In the genomic region with DNA sequence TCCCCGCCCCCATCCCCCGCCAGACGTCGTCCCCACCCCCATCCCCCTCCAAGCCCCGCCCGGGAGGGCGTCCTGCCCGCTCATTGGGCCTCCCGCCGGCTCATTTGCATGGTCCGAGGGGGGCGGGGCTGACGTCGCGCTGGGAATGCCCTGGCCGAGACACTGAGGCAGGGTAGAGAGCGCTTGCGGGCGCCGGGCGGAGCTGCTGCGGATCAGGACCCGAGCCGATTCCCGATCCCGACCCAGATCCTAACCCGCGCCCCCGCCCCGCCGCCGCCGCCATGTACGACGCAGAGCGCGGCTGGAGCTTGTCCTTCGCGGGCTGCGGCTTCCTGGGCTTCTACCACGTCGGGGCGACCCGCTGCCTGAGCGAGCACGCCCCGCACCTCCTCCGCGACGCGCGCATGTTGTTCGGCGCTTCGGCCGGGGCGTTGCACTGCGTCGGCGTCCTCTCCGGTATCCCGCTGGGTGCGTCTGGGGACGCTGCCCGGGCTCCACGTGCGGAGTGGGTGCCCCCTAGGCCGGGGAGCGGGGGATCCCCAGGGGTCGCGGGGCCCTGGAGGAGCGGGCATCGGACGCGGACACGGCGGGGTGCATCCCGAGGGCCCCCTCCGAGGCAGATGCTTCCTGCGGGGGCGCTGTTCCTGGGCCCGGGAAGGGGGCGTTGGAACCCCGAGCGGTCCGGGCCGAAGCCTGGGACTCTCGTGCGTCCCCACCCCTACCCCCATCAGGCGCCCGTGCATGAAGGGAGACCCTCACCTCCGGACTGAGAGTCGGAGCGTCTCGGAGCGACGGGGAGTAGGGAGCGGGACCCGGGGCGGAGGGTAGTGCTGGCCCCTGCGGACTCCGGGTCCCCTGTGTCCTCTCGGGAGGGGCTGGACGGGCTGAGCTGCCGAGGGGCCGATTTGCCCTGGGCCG, we compare ENCODE assay signal across 1 cellular context.
TF ChIP-seq lines count a peak whose summit lies in the region.

A gene with protein sequence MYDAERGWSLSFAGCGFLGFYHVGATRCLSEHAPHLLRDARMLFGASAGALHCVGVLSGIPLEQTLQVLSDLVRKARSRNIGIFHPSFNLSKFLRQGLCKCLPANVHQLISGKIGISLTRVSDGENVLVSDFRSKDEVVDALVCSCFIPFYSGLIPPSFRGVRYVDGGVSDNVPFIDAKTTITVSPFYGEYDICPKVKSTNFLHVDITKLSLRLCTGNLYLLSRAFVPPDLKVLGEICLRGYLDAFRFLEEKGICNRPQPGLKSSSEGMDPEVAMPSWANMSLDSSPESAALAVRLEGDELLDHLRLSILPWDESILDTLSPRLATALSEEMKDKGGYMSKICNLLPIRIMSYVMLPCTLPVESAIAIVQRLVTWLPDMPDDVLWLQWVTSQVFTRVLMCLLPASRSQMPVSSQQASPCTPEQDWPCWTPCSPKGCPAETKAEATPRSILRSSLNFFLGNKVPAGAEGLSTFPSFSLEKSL (plus strand): TSS at position 175 of the 918 bp plus-strand sequence. CDS start 107 bp downstream, at position 282.

TF ChIP-seq in HEK293, 187 proteins besides CTCF, POLR2A, EP300 and RAD21 (continued from another document and continues in another):
- TF ChIP-seq, protein P1, sequence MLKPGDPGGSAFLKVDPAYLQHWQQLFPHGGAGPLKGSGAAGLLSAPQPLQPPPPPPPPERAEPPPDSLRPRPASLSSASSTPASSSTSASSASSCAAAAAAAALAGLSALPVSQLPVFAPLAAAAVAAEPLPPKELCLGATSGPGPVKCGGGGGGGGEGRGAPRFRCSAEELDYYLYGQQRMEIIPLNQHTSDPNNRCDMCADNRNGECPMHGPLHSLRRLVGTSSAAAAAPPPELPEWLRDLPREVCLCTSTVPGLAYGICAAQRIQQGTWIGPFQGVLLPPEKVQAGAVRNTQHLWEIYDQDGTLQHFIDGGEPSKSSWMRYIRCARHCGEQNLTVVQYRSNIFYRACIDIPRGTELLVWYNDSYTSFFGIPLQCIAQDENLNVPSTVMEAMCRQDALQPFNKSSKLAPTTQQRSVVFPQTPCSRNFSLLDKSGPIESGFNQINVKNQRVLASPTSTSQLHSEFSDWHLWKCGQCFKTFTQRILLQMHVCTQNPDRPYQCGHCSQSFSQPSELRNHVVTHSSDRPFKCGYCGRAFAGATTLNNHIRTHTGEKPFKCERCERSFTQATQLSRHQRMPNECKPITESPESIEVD (tag by site-specific recombination; IDR thresholded peaks at IDR 0.05) = no peak
- TF ChIP-seq ZNF426 (tag by site-specific recombination; IDR thresholded peaks at IDR 0.05) (no peak), HOXC10 (CRISPR knock-in tag; IDR thresholded peaks at IDR 0.05) (no peak), BCL11B (tag by site-specific recombination; IDR thresholded peaks at IDR 0.05; ENCODE audit: low read depth) (no peak), ZBTB7A (tag by site-specific recombination; IDR thresholded peaks at IDR 0.05; ENCODE audit: low read depth) (peak; percentile 20; the same call in 1 of the 2 replicates), ZNF747 (tag by site-specific recombination; IDR thresholded peaks at IDR 0.05) (no peak), RBAK (tag by site-specific recombination; IDR thresholded peaks at IDR 0.05) (no peak), ZNF785 (tag by site-specific recombination; IDR thresholded peaks at IDR 0.05) (no peak), ZNF404 (tag by site-specific recombination; IDR thresholded peaks at IDR 0.05) (no peak), ZNF324 (tag by site-specific recombination; IDR thresholded peaks at IDR 0.05) (no peak), ZNF248 (tag by site-specific recombination; IDR thresholded peaks at IDR 0.05) (no peak), ZNF521 (tag by site-specific recombination; IDR thresholded peaks at IDR 0.05) (no peak), ZNF768 (tag by site-specific recombination; IDR thresholded peaks at IDR 0.05) (no peak), GLIS1 (tag by site-specific recombination; IDR thresholded peaks at IDR 0.05) (no peak), ZNF623 (tag by site-specific recombination; IDR thresholded peaks at IDR 0.05) (no peak), ZNF670 (tag by site-specific recombination; IDR thresholded peaks at IDR 0.05; ENCODE audit: low read depth) (no peak), GLI2 (tag by site-specific recombination; IDR thresholded peaks at IDR 0.05; ENCODE audit: borderline replicate concordance, low read depth) (no peak), HOXA7 (CRISPR knock-in tag; IDR thresholded peaks at IDR 0.05; ENCODE audit: borderline replicate concordance) (no peak), ZBTB8A (tag by site-specific recombination; IDR thresholded peaks at IDR 0.05) (peak; percentile 36; the same call in 1 of the 2 replicates), WT1 (tag by site-specific recombination; IDR thresholded peaks at IDR 0.05) (no peak), OSR2 (tag by site-specific recombination; IDR thresholded peaks at IDR 0.05) (no peak), ZNF184 (tag by site-specific recombination; IDR thresholded peaks at IDR 0.05) (no peak), ZNF112 (tag by site-specific recombination; IDR thresholded peaks at IDR 0.05) (no peak), ZNF169 (tag by site-specific recombination; IDR thresholded peaks at IDR 0.05) (no peak), ZNF707 (tag by site-specific recombination; IDR thresholded peaks at IDR 0.05) (no peak), ZNF132 (tag by site-specific recombination; IDR thresholded peaks at IDR 0.05; ENCODE audit: borderline replicate concordance) (no peak)
- TF ChIP-seq, protein P2, sequence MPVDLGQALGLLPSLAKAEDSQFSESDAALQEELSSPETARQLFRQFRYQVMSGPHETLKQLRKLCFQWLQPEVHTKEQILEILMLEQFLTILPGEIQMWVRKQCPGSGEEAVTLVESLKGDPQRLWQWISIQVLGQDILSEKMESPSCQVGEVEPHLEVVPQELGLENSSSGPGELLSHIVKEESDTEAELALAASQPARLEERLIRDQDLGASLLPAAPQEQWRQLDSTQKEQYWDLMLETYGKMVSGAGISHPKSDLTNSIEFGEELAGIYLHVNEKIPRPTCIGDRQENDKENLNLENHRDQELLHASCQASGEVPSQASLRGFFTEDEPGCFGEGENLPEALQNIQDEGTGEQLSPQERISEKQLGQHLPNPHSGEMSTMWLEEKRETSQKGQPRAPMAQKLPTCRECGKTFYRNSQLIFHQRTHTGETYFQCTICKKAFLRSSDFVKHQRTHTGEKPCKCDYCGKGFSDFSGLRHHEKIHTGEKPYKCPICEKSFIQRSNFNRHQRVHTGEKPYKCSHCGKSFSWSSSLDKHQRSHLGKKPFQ (tag by site-specific recombination; IDR thresholded peaks at IDR 0.05) = no peak
- TF ChIP-seq, protein P3, sequence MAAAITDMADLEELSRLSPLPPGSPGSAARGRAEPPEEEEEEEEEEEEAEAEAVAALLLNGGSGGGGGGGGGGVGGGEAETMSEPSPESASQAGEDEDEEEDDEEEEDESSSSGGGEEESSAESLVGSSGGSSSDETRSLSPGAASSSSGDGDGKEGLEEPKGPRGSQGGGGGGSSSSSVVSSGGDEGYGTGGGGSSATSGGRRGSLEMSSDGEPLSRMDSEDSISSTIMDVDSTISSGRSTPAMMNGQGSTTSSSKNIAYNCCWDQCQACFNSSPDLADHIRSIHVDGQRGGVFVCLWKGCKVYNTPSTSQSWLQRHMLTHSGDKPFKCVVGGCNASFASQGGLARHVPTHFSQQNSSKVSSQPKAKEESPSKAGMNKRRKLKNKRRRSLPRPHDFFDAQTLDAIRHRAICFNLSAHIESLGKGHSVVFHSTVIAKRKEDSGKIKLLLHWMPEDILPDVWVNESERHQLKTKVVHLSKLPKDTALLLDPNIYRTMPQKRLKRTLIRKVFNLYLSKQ (tag by site-specific recombination; IDR thresholded peaks at IDR 0.05; ENCODE audit: borderline replicate concordance) = no peak
- TF ChIP-seq, protein P4, sequence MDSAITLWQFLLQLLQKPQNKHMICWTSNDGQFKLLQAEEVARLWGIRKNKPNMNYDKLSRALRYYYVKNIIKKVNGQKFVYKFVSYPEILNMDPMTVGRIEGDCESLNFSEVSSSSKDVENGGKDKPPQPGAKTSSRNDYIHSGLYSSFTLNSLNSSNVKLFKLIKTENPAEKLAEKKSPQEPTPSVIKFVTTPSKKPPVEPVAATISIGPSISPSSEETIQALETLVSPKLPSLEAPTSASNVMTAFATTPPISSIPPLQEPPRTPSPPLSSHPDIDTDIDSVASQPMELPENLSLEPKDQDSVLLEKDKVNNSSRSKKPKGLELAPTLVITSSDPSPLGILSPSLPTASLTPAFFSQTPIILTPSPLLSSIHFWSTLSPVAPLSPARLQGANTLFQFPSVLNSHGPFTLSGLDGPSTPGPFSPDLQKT (IDR thresholded peaks at IDR 0.05; ENCODE audit: borderline replicate concordance, low read depth, low read length) = no peak
- TF ChIP-seq, protein P5, sequence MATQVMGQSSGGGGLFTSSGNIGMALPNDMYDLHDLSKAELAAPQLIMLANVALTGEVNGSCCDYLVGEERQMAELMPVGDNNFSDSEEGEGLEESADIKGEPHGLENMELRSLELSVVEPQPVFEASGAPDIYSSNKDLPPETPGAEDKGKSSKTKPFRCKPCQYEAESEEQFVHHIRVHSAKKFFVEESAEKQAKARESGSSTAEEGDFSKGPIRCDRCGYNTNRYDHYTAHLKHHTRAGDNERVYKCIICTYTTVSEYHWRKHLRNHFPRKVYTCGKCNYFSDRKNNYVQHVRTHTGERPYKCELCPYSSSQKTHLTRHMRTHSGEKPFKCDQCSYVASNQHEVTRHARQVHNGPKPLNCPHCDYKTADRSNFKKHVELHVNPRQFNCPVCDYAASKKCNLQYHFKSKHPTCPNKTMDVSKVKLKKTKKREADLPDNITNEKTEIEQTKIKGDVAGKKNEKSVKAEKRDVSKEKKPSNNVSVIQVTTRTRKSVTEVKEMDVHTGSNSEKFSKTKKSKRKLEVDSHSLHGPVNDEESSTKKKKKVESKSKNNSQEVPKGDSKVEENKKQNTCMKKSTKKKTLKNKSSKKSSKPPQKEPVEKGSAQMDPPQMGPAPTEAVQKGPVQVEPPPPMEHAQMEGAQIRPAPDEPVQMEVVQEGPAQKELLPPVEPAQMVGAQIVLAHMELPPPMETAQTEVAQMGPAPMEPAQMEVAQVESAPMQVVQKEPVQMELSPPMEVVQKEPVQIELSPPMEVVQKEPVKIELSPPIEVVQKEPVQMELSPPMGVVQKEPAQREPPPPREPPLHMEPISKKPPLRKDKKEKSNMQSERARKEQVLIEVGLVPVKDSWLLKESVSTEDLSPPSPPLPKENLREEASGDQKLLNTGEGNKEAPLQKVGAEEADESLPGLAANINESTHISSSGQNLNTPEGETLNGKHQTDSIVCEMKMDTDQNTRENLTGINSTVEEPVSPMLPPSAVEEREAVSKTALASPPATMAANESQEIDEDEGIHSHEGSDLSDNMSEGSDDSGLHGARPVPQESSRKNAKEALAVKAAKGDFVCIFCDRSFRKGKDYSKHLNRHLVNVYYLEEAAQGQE (tag by site-specific recombination; IDR thresholded peaks at IDR 0.05) = no peak
- TF ChIP-seq, protein P6, sequence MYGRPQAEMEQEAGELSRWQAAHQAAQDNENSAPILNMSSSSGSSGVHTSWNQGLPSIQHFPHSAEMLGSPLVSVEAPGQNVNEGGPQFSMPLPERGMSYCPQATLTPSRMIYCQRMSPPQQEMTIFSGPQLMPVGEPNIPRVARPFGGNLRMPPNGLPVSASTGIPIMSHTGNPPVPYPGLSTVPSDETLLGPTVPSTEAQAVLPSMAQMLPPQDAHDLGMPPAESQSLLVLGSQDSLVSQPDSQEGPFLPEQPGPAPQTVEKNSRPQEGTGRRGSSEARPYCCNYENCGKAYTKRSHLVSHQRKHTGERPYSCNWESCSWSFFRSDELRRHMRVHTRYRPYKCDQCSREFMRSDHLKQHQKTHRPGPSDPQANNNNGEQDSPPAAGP (tag by site-specific recombination; IDR thresholded peaks at IDR 0.05) = peak; percentile 62
- TF ChIP-seq, protein P7, sequence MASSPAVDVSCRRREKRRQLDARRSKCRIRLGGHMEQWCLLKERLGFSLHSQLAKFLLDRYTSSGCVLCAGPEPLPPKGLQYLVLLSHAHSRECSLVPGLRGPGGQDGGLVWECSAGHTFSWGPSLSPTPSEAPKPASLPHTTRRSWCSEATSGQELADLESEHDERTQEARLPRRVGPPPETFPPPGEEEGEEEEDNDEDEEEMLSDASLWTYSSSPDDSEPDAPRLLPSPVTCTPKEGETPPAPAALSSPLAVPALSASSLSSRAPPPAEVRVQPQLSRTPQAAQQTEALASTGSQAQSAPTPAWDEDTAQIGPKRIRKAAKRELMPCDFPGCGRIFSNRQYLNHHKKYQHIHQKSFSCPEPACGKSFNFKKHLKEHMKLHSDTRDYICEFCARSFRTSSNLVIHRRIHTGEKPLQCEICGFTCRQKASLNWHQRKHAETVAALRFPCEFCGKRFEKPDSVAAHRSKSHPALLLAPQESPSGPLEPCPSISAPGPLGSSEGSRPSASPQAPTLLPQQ (tag by site-specific recombination; IDR thresholded peaks at IDR 0.05) = peak; percentile 56; the same call in 1 of the 2 replicates
- TF ChIP-seq, protein P8, sequence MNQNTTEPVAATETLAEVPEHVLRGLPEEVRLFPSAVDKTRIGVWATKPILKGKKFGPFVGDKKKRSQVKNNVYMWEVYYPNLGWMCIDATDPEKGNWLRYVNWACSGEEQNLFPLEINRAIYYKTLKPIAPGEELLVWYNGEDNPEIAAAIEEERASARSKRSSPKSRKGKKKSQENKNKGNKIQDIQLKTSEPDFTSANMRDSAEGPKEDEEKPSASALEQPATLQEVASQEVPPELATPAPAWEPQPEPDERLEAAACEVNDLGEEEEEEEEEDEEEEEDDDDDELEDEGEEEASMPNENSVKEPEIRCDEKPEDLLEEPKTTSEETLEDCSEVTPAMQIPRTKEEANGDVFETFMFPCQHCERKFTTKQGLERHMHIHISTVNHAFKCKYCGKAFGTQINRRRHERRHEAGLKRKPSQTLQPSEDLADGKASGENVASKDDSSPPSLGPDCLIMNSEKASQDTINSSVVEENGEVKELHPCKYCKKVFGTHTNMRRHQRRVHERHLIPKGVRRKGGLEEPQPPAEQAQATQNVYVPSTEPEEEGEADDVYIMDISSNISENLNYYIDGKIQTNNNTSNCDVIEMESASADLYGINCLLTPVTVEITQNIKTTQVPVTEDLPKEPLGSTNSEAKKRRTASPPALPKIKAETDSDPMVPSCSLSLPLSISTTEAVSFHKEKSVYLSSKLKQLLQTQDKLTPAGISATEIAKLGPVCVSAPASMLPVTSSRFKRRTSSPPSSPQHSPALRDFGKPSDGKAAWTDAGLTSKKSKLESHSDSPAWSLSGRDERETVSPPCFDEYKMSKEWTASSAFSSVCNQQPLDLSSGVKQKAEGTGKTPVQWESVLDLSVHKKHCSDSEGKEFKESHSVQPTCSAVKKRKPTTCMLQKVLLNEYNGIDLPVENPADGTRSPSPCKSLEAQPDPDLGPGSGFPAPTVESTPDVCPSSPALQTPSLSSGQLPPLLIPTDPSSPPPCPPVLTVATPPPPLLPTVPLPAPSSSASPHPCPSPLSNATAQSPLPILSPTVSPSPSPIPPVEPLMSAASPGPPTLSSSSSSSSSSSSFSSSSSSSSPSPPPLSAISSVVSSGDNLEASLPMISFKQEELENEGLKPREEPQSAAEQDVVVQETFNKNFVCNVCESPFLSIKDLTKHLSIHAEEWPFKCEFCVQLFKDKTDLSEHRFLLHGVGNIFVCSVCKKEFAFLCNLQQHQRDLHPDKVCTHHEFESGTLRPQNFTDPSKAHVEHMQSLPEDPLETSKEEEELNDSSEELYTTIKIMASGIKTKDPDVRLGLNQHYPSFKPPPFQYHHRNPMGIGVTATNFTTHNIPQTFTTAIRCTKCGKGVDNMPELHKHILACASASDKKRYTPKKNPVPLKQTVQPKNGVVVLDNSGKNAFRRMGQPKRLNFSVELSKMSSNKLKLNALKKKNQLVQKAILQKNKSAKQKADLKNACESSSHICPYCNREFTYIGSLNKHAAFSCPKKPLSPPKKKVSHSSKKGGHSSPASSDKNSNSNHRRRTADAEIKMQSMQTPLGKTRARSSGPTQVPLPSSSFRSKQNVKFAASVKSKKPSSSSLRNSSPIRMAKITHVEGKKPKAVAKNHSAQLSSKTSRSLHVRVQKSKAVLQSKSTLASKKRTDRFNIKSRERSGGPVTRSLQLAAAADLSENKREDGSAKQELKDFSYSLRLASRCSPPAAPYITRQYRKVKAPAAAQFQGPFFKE (tag by site-specific recombination; IDR thresholded peaks at IDR 0.05; ENCODE audit: borderline replicate concordance) = no peak
